ENCODE assay signal across 13 cellular contexts in the genomic region with DNA sequence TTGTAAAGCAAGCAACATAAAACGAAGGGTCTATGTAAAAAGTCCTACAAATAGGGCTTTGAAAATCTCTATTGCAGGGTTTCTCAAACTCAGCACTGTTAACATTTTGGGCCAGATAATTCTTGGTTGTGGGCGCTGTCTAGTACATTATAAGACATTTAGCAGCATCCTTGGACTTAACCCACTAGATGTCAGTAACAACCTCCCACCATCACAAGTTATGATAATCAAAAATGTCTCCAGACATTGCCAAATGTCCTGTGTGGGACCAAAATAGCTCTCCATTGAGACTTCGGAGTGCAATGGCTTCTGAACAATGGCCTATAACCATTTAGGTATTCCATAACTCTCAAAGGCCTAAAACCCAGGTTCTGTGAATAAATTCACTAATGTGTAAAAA. TPM values are rescaled to one million over a fixed set of nuclear protein-coding genes. Genes with fewer than 3 reads are reported as not detected.
DNase-seq lines count a peak whose midpoint lies in the region; ATAC-seq and TF ChIP-seq lines count a peak whose summit lies in the region.
"Had no signal": no experiment of that assay in that cellular context is flagged by ENCODE, and none has a peak within 500 bp of the region (broad histone marks: within the 10 kb centered on the region; RNA-seq: fewer than 3 reads in every experiment).

No MANE protein-coding gene starts in this region.

- DNase-seq in BE2C = no peak
- DNase-seq in NB4 (ENCODE audit: low read depth) = peak; percentile 45
- DNase-seq in dermis blood vessel endothelial cell = peak; percentile 29
- DNase-seq in T-helper 17 cell = no peak
- DNase-seq in lower leg skin (ENCODE audit: low spot score in 2 of 2) = no peak
- DNase-seq: activated CD4-positive, CD25-positive, alpha-beta regulatory T cell; activated naive CD4-positive, alpha-beta T cell treated with anti-CD3 and anti-CD28 coated beads for 36 hours; DMS153; effector memory CD8-positive, alpha-beta T cell; upper lobe of left lung had no signal

- TF ChIP-seq CTCF in BE2C (IDR thresholded peaks at IDR 0.05; ENCODE audit: low read depth, low read length) (peak; percentile 48), GM12873 (IDR thresholded peaks at IDR 0.05; ENCODE audit: insufficient read depth, low read depth, low read length, missing control alignments) (peak; percentile 50), NB4 (IDR thresholded peaks at IDR 0.05; ENCODE audit: low read depth, low read length) (peak; percentile 4), lower leg skin (IDR thresholded peaks at IDR 0.05) (no peak)

- no peaks in the 10 kb centered on the region for H3K27me3 ChIP-seq in BE2C
- H3K27me3 ChIP-seq: upper lobe of left lung had no signal

- peaks cover 3% of the 10 kb centered on the region for H3K4me1 Mint-ChIP-seq in T-helper 17 cell

- H3K4me3 ChIP-seq in BE2C (ENCODE audit: low read depth, low read length) (no peak overlapping the region), NB4 (ENCODE audit: low read depth, low read length) (no peak overlapping the region), lower leg skin (ENCODE audit: low read depth, poor library complexity, severe bottlenecking) (no peak overlapping the region)
- H3K4me3 ChIP-seq: upper lobe of left lung had no signal

- no peaks in the 10 kb centered on the region; the same call in 1 of the 2 replicates for H3K4me1 ChIP-seq in BE2C

- H3K36me3 ChIP-seq in BE2C = no peaks in the 10 kb centered on the region
- H3K36me3 ChIP-seq: upper lobe of left lung had no signal

- no peaks in the 10 kb centered on the region for H3K9me3 ChIP-seq in BE2C
- H3K9me3 ChIP-seq in T-helper 17 cell (ENCODE audit: control insufficient read depth, low read length, poor library complexity, severe bottlenecking) = no peaks in the 10 kb centered on the region
- H3K9me3 ChIP-seq: upper lobe of left lung had no signal

- peaks cover 8% of the 10 kb centered on the region for H3K27me3 Mint-ChIP-seq in T-helper 17 cell

- H3K36me3 Mint-ChIP-seq in T-helper 17 cell (ENCODE audit: low read depth) = no peaks in the 10 kb centered on the region

- no peak overlapping the region for H3K27ac Mint-ChIP-seq in T-helper 17 cell
- H3K27ac Mint-ChIP-seq: activated naive CD4-positive, alpha-beta T cell treated with anti-CD3 and anti-CD28 coated beads for 36 hours; effector memory CD8-positive, alpha-beta T cell had no signal

- WGBS in lower leg skin, 2 donors = 56 to 70% methylated on average over 3 of the region's 3 CpGs

- H3K4me3 Mint-ChIP-seq in T-helper 17 cell = no peak overlapping the region
- H3K4me3 Mint-ChIP-seq: activated naive CD4-positive, alpha-beta T cell treated with anti-CD3 and anti-CD28 coated beads for 36 hours; effector memory CD8-positive, alpha-beta T cell had no signal

- ATAC-seq in T-helper 17 cell (no peak), GM19324 (IDR thresholded peaks at IDR 0.05; ENCODE audit: low FRiP score, unreplicated experiment) (no peak), HG03439 (IDR thresholded peaks at IDR 0.05; ENCODE audit: unreplicated experiment) (no peak)
- ATAC-seq: effector memory CD8-positive, alpha-beta T cell had no signal

- intact Hi-C loops in lower leg skin (cut with DNase I; ENCODE audit: low total_unique reads) = loop anchor here (5.0 to 10.0 kb wide), 2 partner anchors 223 to 1904 kb away; no protein-coding TSS in a partner anchor

- no peak for TF ChIP-seq POLR2A in NB4 (IDR thresholded peaks at IDR 0.05; ENCODE audit: extremely low read depth, insufficient read length)
- no peak for TF ChIP-seq POLR2A in lower leg skin (IDR thresholded peaks at IDR 0.05)

RNA-seq across cellular contexts. Expression of gene DHRS7, which starts 22.9 kb away (rescaled TPM):
- 104 TPM for polyA plus RNA-seq in BE2C (2012; ENCODE audit: insufficient read depth, insufficient read length, low read depth)
- 87.1 and 102 TPM in 2 replicates for total RNA-seq in dermis blood vessel endothelial cell
- 10 to 100 TPM; 44.8 to 48.0 TPM for total RNA-seq in T-helper 17 cell
- total RNA-seq in lower leg skin = 100 to 1,000 TPM in 1 of 4 donors, 10 to 100 TPM in 3; 52.1 to 102 (median 75.7) TPM

Comparison
In these comparisons a context has a peak if more than half of its experiments do, and no peak if none do; other contexts are left out.
1. DNase-seq: peak in NB4 (single experiment) and dermis blood vessel endothelial cell (single experiment); none in BE2C (single experiment), T-helper 17 cell (0 of 3) and lower leg skin (0 of 2).
2. CTCF ChIP-seq: peak in BE2C (single experiment), GM12873 (single experiment) and NB4 (single experiment); none in lower leg skin (0 of 3).